Comparison of ENCODE assay signal across 9 cellular contexts in the genomic region with DNA sequence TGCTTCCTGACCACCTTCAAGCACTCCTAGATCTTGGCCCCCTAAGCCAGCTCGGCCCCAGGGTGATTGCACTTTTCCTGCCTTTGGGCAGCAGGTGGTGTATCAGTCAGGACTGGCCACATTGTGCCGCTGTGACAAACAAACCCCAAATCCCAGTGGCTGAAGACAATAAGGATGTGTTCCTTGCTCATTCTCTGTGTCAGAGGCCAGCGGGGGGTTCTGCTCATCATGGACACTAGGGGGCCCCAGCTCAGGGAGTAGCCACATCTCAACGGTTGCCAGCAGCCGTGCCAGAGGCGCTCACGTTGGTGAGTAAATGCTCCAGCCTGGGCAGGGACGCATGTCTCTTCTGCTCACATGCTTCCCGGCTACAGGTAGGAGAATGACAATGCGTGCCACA.
DNase-seq lines count a peak whose midpoint lies in the region; ATAC-seq, FAIRE-seq and TF ChIP-seq lines count a peak whose summit lies in the region.
"Had no signal": no experiment of that assay in that cellular context is flagged by ENCODE, and none has a peak within 500 bp of the region (broad histone marks: within the 10 kb centered on the region; RNA-seq: fewer than 3 reads in every experiment).

No MANE protein-coding gene starts in this region.

- H3K27me3 Mint-ChIP-seq in activated T-helper 2 cell treated with anti-CD3 and anti-CD28 coated beads, Interferon-gamma antibody, Interleukin-2, Interleukin-4, amounts not matched to agents 10 μg/mL and 5 μg/mL and 100 μg/mL, durations not matched to agents 14 hours and 24 hours and 36 hours (ENCODE audit: low read depth): no peaks in the 10 kb centered on the region
- no peaks in the 10 kb centered on the region for H3K27me3 Mint-ChIP-seq in neural crest cell (ENCODE audit: low read depth)

- ATAC-seq in GM18502 (IDR thresholded peaks at IDR 0.05; ENCODE audit: poor library complexity, unreplicated experiment): no peak
- ATAC-seq: T-cell had no signal

- intact Hi-C loops in activated T-helper 2 cell treated with anti-CD3 and anti-CD28 coated beads, Interferon-gamma antibody, Interleukin-2, Interleukin-4, amounts not matched to agents 10 μg/mL and 5 μg/mL and 100 μg/mL, durations not matched to agents 14 hours and 24 hours and 36 hours (cut with micrococcal nuclease): no loop called here

- no peaks in the 10 kb centered on the region for H3K4me1 Mint-ChIP-seq in activated T-helper 2 cell treated with anti-CD3 and anti-CD28 coated beads, Interferon-gamma antibody, Interleukin-2, Interleukin-4, amounts not matched to agents 10 μg/mL and 5 μg/mL and 100 μg/mL, durations not matched to agents 14 hours and 24 hours and 36 hours (ENCODE audit: low read depth)
- H3K4me1 Mint-ChIP-seq in neural crest cell: peaks cover 18% of the 10 kb centered on the region

- H3K36me3 Mint-ChIP-seq in activated T-helper 2 cell treated with anti-CD3 and anti-CD28 coated beads, Interferon-gamma antibody, Interleukin-2, Interleukin-4, amounts not matched to agents 10 μg/mL and 5 μg/mL and 100 μg/mL, durations not matched to agents 14 hours and 24 hours and 36 hours (ENCODE audit: low read depth): no peaks in the 10 kb centered on the region
- no peaks in the 10 kb centered on the region for H3K36me3 Mint-ChIP-seq in neural crest cell (ENCODE audit: low read depth)
- H3K36me3 Mint-ChIP-seq: T-cell had no signal

- H3K27ac ChIP-seq in coronary artery: no peak overlapping the region

- FAIRE-seq in HTR-8/SVneo (lab: Jason Lieb, UNC): no peak

- H3K4me3 Mint-ChIP-seq in activated T-helper 2 cell treated with anti-CD3 and anti-CD28 coated beads, Interferon-gamma antibody, Interleukin-2, Interleukin-4, amounts not matched to agents 10 μg/mL and 5 μg/mL and 100 μg/mL, durations not matched to agents 14 hours and 24 hours and 36 hours (ENCODE audit: low read depth): no peak overlapping the region
- no peak overlapping the region for H3K4me3 Mint-ChIP-seq in neural crest cell
- H3K4me3 Mint-ChIP-seq: T-cell had no signal

- H3K9me3 Mint-ChIP-seq in activated T-helper 2 cell treated with anti-CD3 and anti-CD28 coated beads, Interferon-gamma antibody, Interleukin-2, Interleukin-4, amounts not matched to agents 10 μg/mL and 5 μg/mL and 100 μg/mL, durations not matched to agents 14 hours and 24 hours and 36 hours: no peaks in the 10 kb centered on the region
- no peaks in the 10 kb centered on the region for H3K9me3 Mint-ChIP-seq in neural crest cell
- H3K9me3 Mint-ChIP-seq: T-cell had no signal

- no peak overlapping the region for H3K27ac Mint-ChIP-seq in activated T-helper 2 cell treated with anti-CD3 and anti-CD28 coated beads, Interferon-gamma antibody, Interleukin-2, Interleukin-4, amounts not matched to agents 10 μg/mL and 5 μg/mL and 100 μg/mL, durations not matched to agents 14 hours and 24 hours and 36 hours
- H3K27ac Mint-ChIP-seq in neural crest cell (ENCODE audit: unreplicated experiment): no peak overlapping the region
- H3K27ac Mint-ChIP-seq: T-cell had no signal

- no peak overlapping the region for H3K4me3 ChIP-seq in coronary artery

- TF ChIP-seq CTCF in GM12873 (IDR thresholded peaks at IDR 0.05; ENCODE audit: insufficient read depth, low read depth, low read length, missing control alignments) (peak; percentile 54), neural crest cell (conservative IDR thresholded peaks at IDR 0.05) (peak; percentile 30), coronary artery (IDR thresholded peaks at IDR 0.05) (no peak)

- peak; percentile 35 for DNase-seq in MV-4-11 (lab: John Stamatoyannopoulos, UW)
- DNase-seq in activated T-helper 2 cell treated with anti-CD3 and anti-CD28 coated beads, Interferon-gamma antibody, Interleukin-2, Interleukin-4, amounts not matched to agents 10 μg/mL and 5 μg/mL and 100 μg/mL, durations not matched to agents 14 hours and 24 hours and 36 hours (ENCODE audit: low spot score): peak; percentile 18
- DNase-seq in neural crest cell (ENCODE audit: low read depth, low spot score): peak; percentile 31
- no peak for DNase-seq in coronary artery (ENCODE audit: low spot score)
- no peak for DNase-seq in HTR-8/SVneo (ENCODE audit: insufficient read length, low spot score)
- DNase-seq in mesenteric fat pad (ENCODE audit: low spot score): no peak

Comparison
In these comparisons a context has a peak if more than half of its experiments do, and no peak if none do; other contexts are left out.
1. DNase-seq: peak in MV-4-11 (single experiment), activated T-helper 2 cell treated with anti-CD3 and anti-CD28 coated beads, Interferon-gamma antibody, Interleukin-2, Interleukin-4, amounts not matched to agents 10 μg/mL and 5 μg/mL and 100 μg/mL, durations not matched to agents 14 hours and 24 hours and 36 hours (single experiment) and neural crest cell (single experiment); none in coronary artery (single experiment), HTR-8/SVneo (single experiment) and mesenteric fat pad (single experiment).